1 cellular context compared by ENCODE assay signal in the genomic region with DNA sequence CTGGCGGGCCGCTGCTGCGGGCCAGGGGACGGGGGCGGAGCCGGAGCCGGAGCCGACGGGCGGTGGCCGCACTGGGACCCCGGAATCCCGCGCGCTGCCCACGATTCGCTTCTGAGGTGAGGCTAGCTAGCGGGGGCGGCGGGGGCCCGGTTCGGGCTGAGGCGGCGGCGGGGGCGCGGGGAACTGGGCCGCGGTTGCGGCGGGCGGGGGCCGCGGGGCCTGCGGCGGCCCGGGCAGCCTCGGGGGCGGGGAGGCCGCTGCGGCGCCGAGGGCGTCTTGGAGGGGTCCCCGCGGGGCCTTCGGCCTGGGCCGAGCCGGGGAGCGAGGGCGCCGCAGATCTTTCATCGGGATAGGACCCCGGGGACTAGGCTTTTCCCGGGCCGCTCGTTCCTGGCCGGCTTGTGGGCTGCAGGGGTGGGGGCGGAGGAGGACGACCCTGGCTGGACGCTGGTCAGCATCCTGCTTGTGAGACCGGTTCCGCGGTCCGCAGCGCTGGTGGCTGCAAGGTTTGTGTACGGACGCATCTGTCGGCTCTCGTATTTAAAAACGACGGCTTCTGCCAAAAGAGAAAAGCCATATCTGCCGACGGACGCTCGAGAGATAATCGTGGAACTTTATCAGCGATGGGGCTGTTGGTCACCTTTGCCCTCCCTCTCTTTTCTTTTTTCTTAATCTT.
TF ChIP-seq lines count a peak whose summit lies in the region.

No MANE protein-coding gene starts in this region.

TF ChIP-seq in HCT116, 20 proteins besides CTCF, POLR2A, EP300 and RAD21 (continued from another document):
- peak; percentile 55; the same call in 1 of the 2 replicates for TF ChIP-seq POLR2AphosphoS5 (IDR thresholded peaks at IDR 0.05; ENCODE audit: low read depth, low read length)
- TF ChIP-seq ZBTB33 (IDR thresholded peaks at IDR 0.05; ENCODE audit: extremely low read depth, insufficient replicate concordance, low read length) = no peak
- peak; percentile 91 for TF ChIP-seq ZFX (IDR thresholded peaks at IDR 0.05)
- TF ChIP-seq SIN3A (IDR thresholded peaks at IDR 0.05; ENCODE audit: low read depth) = peak; percentile 51; the same call in 1 of the 2 replicates
- 0 out of 2 replicates have a peak, but pooled peaks have one; percentile 22 for TF ChIP-seq EGR1 (IDR thresholded peaks at IDR 0.05; ENCODE audit: low read depth)
- no peak for TF ChIP-seq JUND (IDR thresholded peaks at IDR 0.05)
- TF ChIP-seq EZH2phosphoT487 (IDR thresholded peaks at IDR 0.05; ENCODE audit: borderline replicate concordance) = no peak
